ENCODE assay signal across 13 cellular contexts in genomic region chr18:50158866-50159653, GRCh38. TPM values are rescaled to one million over a fixed set of nuclear protein-coding genes. Genes with fewer than 3 reads are reported as not detected.
DNase-seq lines count a peak whose midpoint lies in the region; ATAC-seq and TF ChIP-seq lines count a peak whose summit lies in the region.
"Had no signal": no experiment of that assay in that cellular context is flagged by ENCODE, and none has a peak within 500 bp of the region (broad histone marks: within the 10 kb centered on the region; RNA-seq: fewer than 3 reads in every experiment).

No MANE protein-coding gene starts in this region.

- intact Hi-C loops in sciatic nerve (cut with DNase I) (no loop called here), ascending aorta (cut with DNase I) (no loop called here)

- peak; percentile 10 for DNase-seq in HuH-7.5 (ENCODE audit: low spot score)
- DNase-seq in NCI-H2227 treated with DMSO at 0.1 percent for 48 hours (lab: John Stamatoyannopoulos, UW), result peak; percentile 39
- peak; percentile 51 for DNase-seq in retina
- no peak for DNase-seq in sciatic nerve (ENCODE audit: low spot score)
- no peak for DNase-seq in ascending aorta (ENCODE audit: low spot score in 2 of 2)
- no peak for DNase-seq in OCI-M2 (lab: John Stamatoyannopoulos, UW; ENCODE audit: unreplicated experiment)
- no peak for DNase-seq in Ammon's horn (ENCODE audit: low spot score)
- DNase-seq: activated naive CD8-positive, alpha-beta T cell treated with anti-CD3 and anti-CD28 coated beads, Interleukin-2, amount 50 U/mL, for 24 hours; CD4-positive, alpha-beta memory T cell; cortex of kidney; MM.1S; naive thymus-derived CD4-positive, alpha-beta T cell had no signal

- 39 to 44% methylated on average over 9 of the region's 9 CpGs for WGBS in esophagus, 2 donors

- H3K9me3 ChIP-seq in esophagus (ENCODE audit: control insufficient read depth in 2 of 2, insufficient read depth in 1 of 2, low read depth in 1 of 2, low read length in 1 of 2) (no peaks in the 10 kb centered on the region), ascending aorta (no peaks in the 10 kb centered on the region)

- H3K27me3 ChIP-seq in esophagus (ENCODE audit: control insufficient read depth in 1 of 2, insufficient read depth in 2 of 2, low read length in 2 of 2) (no peaks in the 10 kb centered on the region), ascending aorta (no peaks in the 10 kb centered on the region)

- ATAC-seq in sciatic nerve, result no peak
- ATAC-seq: activated naive CD8-positive, alpha-beta T cell treated with anti-CD3 and anti-CD28 coated beads, Interleukin-2, amount 50 U/mL, for 24 hours; naive thymus-derived CD4-positive, alpha-beta T cell had no signal

- no peak for TF ChIP-seq CTCF in ascending aorta (IDR thresholded peaks at IDR 0.05)

- H3K4me1 ChIP-seq in esophagus (ENCODE audit: control insufficient read depth in 2 of 2, insufficient read depth in 2 of 2, low read length in 1 of 2) (peaks cover 11 to 24% of the 10 kb centered on the region in 2 donors), ascending aorta (peaks cover 0 to 15% of the 10 kb centered on the region in 2 donors)

- H3K27ac ChIP-seq in esophagus (ENCODE audit: low read depth in 2 of 2, low read length in 1 of 2) (peak overlapping the region; percentile 57 to 77), ascending aorta (no peak overlapping the region)

- H3K36me3 ChIP-seq in esophagus (ENCODE audit: control insufficient read depth in 2 of 2, insufficient read depth in 2 of 2, low read length in 1 of 2) (no peaks in the 10 kb centered on the region), ascending aorta (no peaks in the 10 kb centered on the region)

- H3K4me3 ChIP-seq in esophagus (ENCODE audit: low read depth in 1 of 2, low read length in 2 of 2), result no peak overlapping the region
- H3K4me3 ChIP-seq in ascending aorta, result no peak overlapping the region

RNA-seq across cellular contexts. Expression of gene MYO5B, which starts 35.9 kb away (rescaled TPM):
- polyA plus RNA-seq in esophagus, result 10 to 100 TPM; 35.3 to 38.5 TPM
- 9.9 TPM for total RNA-seq in sciatic nerve
- 0.21 TPM for total RNA-seq in ascending aorta
- total RNA-seq: CD4-positive, alpha-beta memory T cell; naive thymus-derived CD4-positive, alpha-beta T cell had no signal

Comparison
In these comparisons a context has a peak if more than half of its experiments do, and no peak if none do; other contexts are left out.
1. DNase-seq: peak in HuH-7.5 (single experiment), NCI-H2227 treated with DMSO at 0.1 percent for 48 hours (single experiment) and retina (single experiment); none in sciatic nerve (single experiment), ascending aorta (0 of 2), OCI-M2 (single experiment) and Ammon's horn (single experiment).
2. H3K27ac ChIP-seq: peak in esophagus (2 of 2); none in ascending aorta (0 of 2).